In genomic region chr21:31234936-31235335, GRCh38 we compare ENCODE assay signal across 19 cellular contexts.
A peak's percentile ranks its signal among the peaks of the same experiment; 100 is the strongest.
DNase-seq lines count a peak whose midpoint lies in the region; ATAC-seq and TF ChIP-seq lines count a peak whose summit lies in the region.
"Had no signal": no experiment of that assay in that cellular context is flagged by ENCODE, and none has a peak within 500 bp of the region (broad histone marks: within the 10 kb centered on the region; RNA-seq: fewer than 3 reads in every experiment).

No MANE protein-coding gene starts in this region.

- no peaks in the 10 kb centered on the region for H3K36me3 Mint-ChIP-seq in glutamatergic neuron (ENCODE audit: unreplicated experiment)
- H3K36me3 Mint-ChIP-seq in activated T-cell treated with anti-CD3 and anti-CD28 coated beads, Interleukin-2, amount 50 U/mL, for 4 hours (ENCODE audit: insufficient read depth): peaks cover 27% of the 10 kb centered on the region

- no peak for ATAC-seq in activated T-cell treated with anti-CD3 and anti-CD28 coated beads, Interleukin-2, amount 50 U/mL, for 4 hours
- no peak for ATAC-seq in GM19397 (IDR thresholded peaks at IDR 0.05; ENCODE audit: unreplicated experiment)
- ATAC-seq: CD8-positive, alpha-beta T cell; GM12878 had no signal

- peaks cover 5% of the 10 kb centered on the region for H3K9me3 Mint-ChIP-seq in glutamatergic neuron (ENCODE audit: unreplicated experiment)
- peaks cover 4% of the 10 kb centered on the region for H3K9me3 Mint-ChIP-seq in activated T-cell treated with anti-CD3 and anti-CD28 coated beads, Interleukin-2, amount 50 U/mL, for 4 hours
- H3K9me3 Mint-ChIP-seq: CD8-positive, alpha-beta T cell had no signal

- H3K4me1 Mint-ChIP-seq in glutamatergic neuron (ENCODE audit: low read depth, unreplicated experiment): peaks cover 14% of the 10 kb centered on the region
- H3K4me1 Mint-ChIP-seq in activated T-cell treated with anti-CD3 and anti-CD28 coated beads, Interleukin-2, amount 50 U/mL, for 4 hours (ENCODE audit: low read depth): peaks cover 13% of the 10 kb centered on the region
- H3K4me1 Mint-ChIP-seq: B cell had no signal

- H3K27me3 Mint-ChIP-seq in glutamatergic neuron (ENCODE audit: unreplicated experiment): peaks cover 5% of the 10 kb centered on the region
- no peaks in the 10 kb centered on the region for H3K27me3 Mint-ChIP-seq in activated T-cell treated with anti-CD3 and anti-CD28 coated beads, Interleukin-2, amount 50 U/mL, for 4 hours (ENCODE audit: low read depth)
- H3K27me3 Mint-ChIP-seq: CD4-positive, CD25-positive, alpha-beta regulatory T cell had no signal

- DNase-seq in DMS 273 (lab: John Stamatoyannopoulos, UW; ENCODE audit: unreplicated experiment): peak; percentile 32
- no peak for DNase-seq in DMS 273 treated with DMSO at 0.1 percent for 48 hours (lab: John Stamatoyannopoulos, UW)
- DNase-seq in NCI-H1694 treated with DMSO at 0.1 percent for 48 hours (lab: John Stamatoyannopoulos, UW): peak; percentile 68
- peak; percentile 91 for DNase-seq in cerebellar cortex (ENCODE audit: low spot score)
- no peak for DNase-seq in glutamatergic neuron
- DNase-seq in NCI-H1105 treated with DMSO at 0.1 percent for 48 hours (lab: John Stamatoyannopoulos, UW): no peak
- no peak for DNase-seq in activated T-cell treated with anti-CD3 and anti-CD28 coated beads, Interleukin-2, amount 50 U/mL, for 4 hours
- DNase-seq: Caco-2; CD4-positive, CD25-positive, alpha-beta regulatory T cell; CD8-positive, alpha-beta T cell; DMS53; DMS79 treated with DMSO at 0.1 percent for 48 hours; GDM1; GM23248; H7; HCEC 1CT had no signal

- TF ChIP-seq CTCF in glutamatergic neuron (IDR thresholded peaks at IDR 0.05; ENCODE audit: partially characterized antibody, unreplicated experiment): no peak

- H3K27ac Mint-ChIP-seq in glutamatergic neuron (ENCODE audit: unreplicated experiment): peak overlapping the region; percentile 52
- H3K27ac Mint-ChIP-seq: B cell; CD8-positive, alpha-beta T cell had no signal

- no peak overlapping the region for H3K4me3 Mint-ChIP-seq in glutamatergic neuron (ENCODE audit: unreplicated experiment)
- no peak overlapping the region for H3K4me3 Mint-ChIP-seq in activated T-cell treated with anti-CD3 and anti-CD28 coated beads, Interleukin-2, amount 50 U/mL, for 4 hours
- H3K4me3 Mint-ChIP-seq: B cell; CD4-positive, CD25-positive, alpha-beta regulatory T cell; CD8-positive, alpha-beta T cell had no signal

Comparison
In these comparisons a context has a peak if more than half of its experiments do, and no peak if none do; other contexts are left out.
1. DNase-seq: peak in DMS 273 (single experiment), NCI-H1694 treated with DMSO at 0.1 percent for 48 hours (single experiment) and cerebellar cortex (single experiment); none in DMS 273 treated with DMSO at 0.1 percent for 48 hours (single experiment), glutamatergic neuron (single experiment), NCI-H1105 treated with DMSO at 0.1 percent for 48 hours (single experiment) and activated T-cell treated with anti-CD3 and anti-CD28 coated beads, Interleukin-2, amount 50 U/mL, for 4 hours (single experiment).